8 cellular contexts compared by ENCODE assay signal in genomic region chr11:130213143-130213978, GRCh38. TPM values are rescaled to one million over a fixed set of nuclear protein-coding genes. Genes with fewer than 3 reads are reported as not detected.
DNase-seq lines count a peak whose midpoint lies in the region; ATAC-seq lines count a peak whose summit lies in the region.

No MANE protein-coding gene starts in this region.

- peak; percentile 48 to 56 for DNase-seq in NCI-H2081 (lab: John Stamatoyannopoulos, UW)
- no peak for DNase-seq in NCI-H2081 treated with DMSO at 0.1 percent for 48 hours (lab: John Stamatoyannopoulos, UW)
- DNase-seq in NCI-H2227 (lab: John Stamatoyannopoulos, UW; ENCODE audit: unreplicated experiment), result peak; percentile 66
- peak; percentile 71 for DNase-seq in activated CD4-positive, alpha-beta memory T cell treated with anti-CD3 and anti-CD28 coated beads, Interleukin-2, amount 10 ng/mL, durations not matched to agents 7 days and 5 days
- peak; percentile 61 for DNase-seq in effector CD8-positive, alpha-beta T cell (lab: John Stamatoyannopoulos, UW)
- peak; percentile 92 for DNase-seq in mesenteric fat pad (ENCODE audit: low spot score)
- peak; percentile 53 to 57 for DNase-seq in stimulated activated CD8-positive, alpha-beta memory T cell treated with anti-CD3 and anti-CD28 coated beads, Interleukin-2, amount 100 ng/mL, for 48 hours (ENCODE audit: low read depth in 2 of 2)

- no peak overlapping the region for H3K27ac Mint-ChIP-seq in activated CD4-positive, alpha-beta memory T cell treated with anti-CD3 and anti-CD28 coated beads, Interleukin-2, amount 10 ng/mL, durations not matched to agents 7 days and 5 days

- peaks cover 4% of the 10 kb centered on the region for H3K27me3 Mint-ChIP-seq in activated CD4-positive, alpha-beta memory T cell treated with anti-CD3 and anti-CD28 coated beads, Interleukin-2, amount 10 ng/mL, durations not matched to agents 7 days and 5 days

- POLR2A ChIA-PET in activated CD4-positive, alpha-beta memory T cell treated with anti-CD3 and anti-CD28 coated beads, Interleukin-2, amount 10 ng/mL, durations not matched to agents 7 days and 5 days (lab: Charles Lee), result interaction anchor here (0.7 to 1.0 kb wide), 3 partner anchors 31 to 679 kb away, joined by 3 read pairs; no protein-coding TSS in a partner anchor

- H3K4me1 Mint-ChIP-seq in activated CD4-positive, alpha-beta memory T cell treated with anti-CD3 and anti-CD28 coated beads, Interleukin-2, amount 10 ng/mL, durations not matched to agents 7 days and 5 days, result no peaks in the 10 kb centered on the region

- peak; percentile 79 for ATAC-seq in HG02884 (IDR thresholded peaks at IDR 0.05; ENCODE audit: unreplicated experiment)

- no peaks in the 10 kb centered on the region for H3K36me3 Mint-ChIP-seq in activated CD4-positive, alpha-beta memory T cell treated with anti-CD3 and anti-CD28 coated beads, Interleukin-2, amount 10 ng/mL, durations not matched to agents 7 days and 5 days (ENCODE audit: low read depth)

- CTCF ChIA-PET in activated CD4-positive, alpha-beta memory T cell treated with anti-CD3 and anti-CD28 coated beads, Interleukin-2, amount 10 ng/mL, durations not matched to agents 7 days and 5 days (lab: Charles Lee), result interaction anchor here (0.7 to 1.6 kb wide), 27 partner anchors 11 to 681 kb away, joined by 3 to 28 read pairs (median 4); partner anchors contain the start of gene NFRKB

- no peak overlapping the region for H3K4me3 Mint-ChIP-seq in activated CD4-positive, alpha-beta memory T cell treated with anti-CD3 and anti-CD28 coated beads, Interleukin-2, amount 10 ng/mL, durations not matched to agents 7 days and 5 days

- no peaks in the 10 kb centered on the region for H3K9me3 Mint-ChIP-seq in activated CD4-positive, alpha-beta memory T cell treated with anti-CD3 and anti-CD28 coated beads, Interleukin-2, amount 10 ng/mL, durations not matched to agents 7 days and 5 days

RNA-seq across cellular contexts. Expression of gene ST14, which starts 53.8 kb away (rescaled TPM):
- total RNA-seq in activated CD4-positive, alpha-beta memory T cell treated with anti-CD3 and anti-CD28 coated beads, Interleukin-2, amount 10 ng/mL, durations not matched to agents 7 days and 5 days, result not detected
- 13.3 TPM for total RNA-seq in mesenteric fat pad

Comparison
In these comparisons a context has a peak if more than half of its experiments do, and no peak if none do; other contexts are left out.
1. RNA of gene ST14, which starts 53.8 kb away (total RNA-seq): 13.3 TPM in mesenteric fat pad (single experiment); not detected in activated CD4-positive, alpha-beta memory T cell treated with anti-CD3 and anti-CD28 coated beads, Interleukin-2, amount 10 ng/mL, durations not matched to agents 7 days and 5 days; every median in the first group is over 10 times any median in the second.